Comparison of ENCODE assay signal across 23 cellular contexts in the genomic region with DNA sequence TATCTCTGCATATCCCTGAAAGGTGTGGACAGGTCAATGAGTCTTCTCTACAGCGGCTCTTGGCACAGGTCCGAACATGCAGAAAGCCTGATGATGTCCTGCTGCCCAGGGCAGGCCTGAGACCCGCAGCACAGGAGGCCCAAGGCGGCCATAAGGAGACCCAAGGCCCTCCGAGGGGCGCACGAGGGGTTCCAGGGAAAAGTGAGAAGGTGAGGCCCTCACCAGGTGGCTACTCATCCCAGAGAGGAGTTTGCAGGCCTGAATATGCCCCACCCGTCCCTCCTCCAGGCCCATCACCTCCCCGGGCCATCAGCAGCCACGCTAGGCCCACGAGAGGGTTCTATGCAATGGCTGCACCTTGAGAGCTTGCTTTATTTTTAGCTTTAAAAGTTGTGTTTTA.
DNase-seq lines count a peak whose midpoint lies in the region; ATAC-seq, FAIRE-seq and TF ChIP-seq lines count a peak whose summit lies in the region.
"Had no signal": no experiment of that assay in that cellular context is flagged by ENCODE, and none has a peak within 500 bp of the region (broad histone marks: within the 10 kb centered on the region; RNA-seq: fewer than 3 reads in every experiment).

No MANE protein-coding gene starts in this region.

- TF ChIP-seq POLR2A in H1 (IDR thresholded peaks at IDR 0.05; ENCODE audit: control extremely low read depth in 1 of 2, low read depth in 2 of 2, low read length in 2 of 2): no peak
- no peak for TF ChIP-seq POLR2A in spleen (IDR thresholded peaks at IDR 0.05)

- no peaks in the 10 kb centered on the region for H3K79me1 ChIP-seq in H1 (ENCODE audit: low read depth, low read length)
- no peaks in the 10 kb centered on the region for H3K79me1 ChIP-seq in mesendoderm (ENCODE audit: low read length)

- POLR2A ChIA-PET in H1 (lab: Charles Lee; ENCODE audit: partially characterized antibody) (interaction anchor here (0.8 kb wide), 1 partner anchor 61 kb away, joined by 4 read pairs; no protein-coding TSS in a partner anchor), PC-3 (lab: Charles Lee; ENCODE audit: unreplicated experiment) (no interaction called here)

- no TSS peak for BruUV-seq in PC-3 (replicated peaks; lab: Mats Ljungman, UMichigan)

- no peak overlapping the region; the same call in 1 of the 2 replicates for H2BK20ac ChIP-seq in H1 (ENCODE audit: low read length)

- H3F3A ChIP-seq in PC-3 (ENCODE audit: low read length, unreplicated experiment): no peaks in the 10 kb centered on the region

- H3K79me2 ChIP-seq in H1 (ENCODE audit: control insufficient read depth in 1 of 2, insufficient read depth in 2 of 2, low read length in 2 of 2): no peaks in the 10 kb centered on the region
- H3K79me2 ChIP-seq in mesendoderm (ENCODE audit: control insufficient read depth, insufficient read depth, low read length): no peaks in the 10 kb centered on the region
- no peaks in the 10 kb centered on the region for H3K79me2 ChIP-seq in PC-3 (ENCODE audit: low read length)

- ATAC-seq in activated CD4-positive, CD25-positive, alpha-beta regulatory T cell treated with anti-CD3 and anti-CD28 coated beads, Interleukin-2, amount 50 U/mL, for 24 hours: no peak
- ATAC-seq in PC-3: no peak
- ATAC-seq: HepG2, K562 had no signal

- 0 out of 2 replicates have a peak overlapping the region, but pooled peaks have one; percentile 35 for H2BK5ac ChIP-seq in H1 (ENCODE audit: low read depth, low read length)
- no peak overlapping the region for H2BK5ac ChIP-seq in mesendoderm (ENCODE audit: low read length)

- no peak for DNase-seq in cardiac muscle cell (ENCODE audit: low read depth in 1 of 2, low spot score in 1 of 2)
- DNase-seq in cardiac septum (ENCODE audit: low spot score): no peak
- DNase-seq in H1 (ENCODE audit: low read depth in 1 of 2, low spot score in 2 of 2): no peak
- no peak for DNase-seq in mesendoderm
- peak; percentile 38 for DNase-seq in spleen
- no peak for DNase-seq in substantia nigra (lab: John Stamatoyannopoulos, UW)
- no peak for DNase-seq in PC-3
- DNase-seq: AML-193, DMS53, GF-D8, MG63, NCI-H446 treated with DMSO at 0.1 percent for 48 hours, NCI-H526 treated with DMSO at 0.1 percent for 48 hours, RPMI8226, SIG-M5, SK-N-SH had no signal

- H2BK120ac ChIP-seq in H1 (replicated peaks; ENCODE audit: low read depth, low read length) (no peak overlapping the region), mesendoderm (ENCODE audit: low read depth, low read length) (no peak overlapping the region)

- no peak overlapping the region for H4K8ac ChIP-seq in H1 (ENCODE audit: extremely low read depth, insufficient read depth, low read length)
- no peak overlapping the region for H4K8ac ChIP-seq in mesendoderm (ENCODE audit: low read depth, low read length)

- H3K18ac ChIP-seq in H1 (ENCODE audit: extremely low read depth, low read length): no peak overlapping the region
- H3K18ac ChIP-seq in mesendoderm (ENCODE audit: low read length): no peak overlapping the region

- WGBS in H1 (ENCODE audit: extremely low coverage in 1 of 2, insufficient coverage in 1 of 2, insufficient read length in 1 of 2, insufficient replicate concordance in 2 of 2, low coverage in 1 of 2, low lambda C conversion rate in 2 of 2, missing lambda C conversion rate in 1 of 2), 2 experiments: 81% methylated on average over 11 of the region's 11 CpGs; no CpG with 5 or more reads in 1 of the 2 experiments
- WGBS in mesendoderm (ENCODE audit: extremely low coverage, insufficient coverage, low lambda C conversion rate): no CpG with 5 or more reads among the region's 11 CpGs
- WGBS in spleen, 5 donors: 84 to 90% (median 87%) methylated on average over 10 to 11 of the region's 11 CpGs

- H3K56ac ChIP-seq in H1 (replicated peaks; ENCODE audit: insufficient read length, low read depth, low read length) (no peak overlapping the region), mesendoderm (ENCODE audit: low read length) (peak overlapping the region; percentile 22)

- no peak for TF ChIP-seq RAD21 in H1 (IDR thresholded peaks at IDR 0.05 in 1 of 2, conservative IDR thresholded peaks at IDR 0.05 in 1 of 2; ENCODE audit: low read depth in 2 of 2, low read length in 2 of 2)

- no peaks in the 10 kb centered on the region for H3K9me2 ChIP-seq in PC-3 (replicated peaks; ENCODE audit: low read length)
- H3K9me2 ChIP-seq: SK-N-SH had no signal

- FAIRE-seq in H1 (lab: Jason Lieb, UNC): no peak
- FAIRE-seq: D721Med, H54, HepG2, K562 had no signal

- H2AK5ac ChIP-seq in H1 (ENCODE audit: low read depth, low read length): no peak overlapping the region
- no peak overlapping the region for H2AK5ac ChIP-seq in mesendoderm (ENCODE audit: low read length)

- H2BK15ac ChIP-seq in H1 (ENCODE audit: low read length) (no peak overlapping the region), mesendoderm (replicated peaks; ENCODE audit: low read depth) (no peak overlapping the region)

- TF ChIP-seq EP300 in H1 (IDR thresholded peaks at IDR 0.05; ENCODE audit: borderline replicate concordance in 1 of 2, low read depth in 2 of 2, low read length in 2 of 2): no peak

- no peaks in the 10 kb centered on the region for H3K9me3 ChIP-seq in cardiac muscle cell (ENCODE audit: low read depth)
- H3K9me3 ChIP-seq in H1 (ENCODE audit: insufficient read depth in 2 of 2, low read depth in 1 of 2, low read length in 1 of 2): no peaks in the 10 kb centered on the region
- no peaks in the 10 kb centered on the region for H3K9me3 ChIP-seq in spleen
- no peaks in the 10 kb centered on the region for H3K9me3 ChIP-seq in PC-3 (ENCODE audit: low read length)
- H3K9me3 ChIP-seq: MG63, SK-N-SH had no signal

- H4K91ac ChIP-seq in H1 (replicated peaks; ENCODE audit: insufficient read length, low read length): no peak overlapping the region

- peak overlapping the region; percentile 87 for H3K27ac ChIP-seq in cardiac muscle cell
- peak overlapping the region; percentile 19; the same call in 1 of the 2 replicates for H3K27ac ChIP-seq in H1 (ENCODE audit: low read depth, low read length)
- no peak overlapping the region for H3K27ac ChIP-seq in mesendoderm (ENCODE audit: low read depth, low read length)
- no peak overlapping the region for H3K27ac ChIP-seq in spleen
- no peak overlapping the region for H3K27ac ChIP-seq in substantia nigra (ENCODE audit: low read depth, low read length, poor library complexity, severe bottlenecking)
- no peak overlapping the region for H3K27ac ChIP-seq in PC-3 (ENCODE audit: low read length)
- H3K27ac ChIP-seq: 22Rv1, HL-60 had no signal

- H3K4me2 ChIP-seq in H1 (ENCODE audit: insufficient read depth in 1 of 2, low read depth in 2 of 2, low read length in 2 of 2) (no peak overlapping the region), mesendoderm (ENCODE audit: low read length) (no peak overlapping the region), PC-3 (ENCODE audit: low read length) (no peak overlapping the region)
- H3K4me2 ChIP-seq: SK-N-SH had no signal

- H3K4me1 ChIP-seq in cardiac muscle cell (ENCODE audit: low read depth): peaks cover 70% of the 10 kb centered on the region
- H3K4me1 ChIP-seq in H1 (replicated peaks in 1 of 4; ENCODE audit: control insufficient read depth in 3 of 4, insufficient read depth in 4 of 4, low read length in 3 of 4): peaks cover 0 to 18% (median 13%) of the 10 kb centered on the region in 4 experiments; a peak in 6 of 7 replicates
- H3K4me1 ChIP-seq in mesendoderm (ENCODE audit: control insufficient read depth, low read depth, low read length): peaks cover 5% of the 10 kb centered on the region
- peaks cover 5 to 45% (median 26%) of the 10 kb centered on the region in 6 donors for H3K4me1 ChIP-seq in spleen
- peaks cover 35% of the 10 kb centered on the region for H3K4me1 ChIP-seq in PC-3 (ENCODE audit: insufficient read depth, low read length)

- H3K27me3 ChIP-seq in cardiac muscle cell (no peaks in the 10 kb centered on the region), H1 (replicated peaks in 1 of 4; ENCODE audit: control insufficient read depth in 3 of 4, extremely low read depth in 1 of 4, insufficient read depth in 3 of 4, low read length in 3 of 4) (no peaks in the 10 kb centered on the region), mesendoderm (ENCODE audit: insufficient read depth, low read length, poor library complexity) (no peaks in the 10 kb centered on the region), spleen (replicated peaks in 1 of 7) (no peaks in the 10 kb centered on the region), PC-3 (ENCODE audit: low read length) (no peaks in the 10 kb centered on the region)
- H3K27me3 ChIP-seq: MG63 had no signal

- no peaks in the 10 kb centered on the region for H3K23me2 ChIP-seq in H1 (ENCODE audit: low read depth, low read length)

- H4K5ac ChIP-seq in H1 (ENCODE audit: insufficient read length, low read depth, low read length) (no peak overlapping the region), mesendoderm (ENCODE audit: low read length) (no peak overlapping the region)

- no peaks in the 10 kb centered on the region for H3K36me3 ChIP-seq in cardiac muscle cell
- H3K36me3 ChIP-seq in H1 (ENCODE audit: control insufficient read depth in 2 of 4, insufficient read depth in 4 of 4, low read length in 3 of 4): no peaks in the 10 kb centered on the region
- H3K36me3 ChIP-seq in mesendoderm (ENCODE audit: control insufficient read depth, insufficient read depth, low read length): no peaks in the 10 kb centered on the region
- H3K36me3 ChIP-seq in spleen: peaks cover 0 to 14% (median 0%) of the 10 kb centered on the region in 6 donors
- no peaks in the 10 kb centered on the region for H3K36me3 ChIP-seq in PC-3 (ENCODE audit: low read depth, low read length)
- H3K36me3 ChIP-seq: MG63 had no signal

- H3K4ac ChIP-seq in H1 (replicated peaks; ENCODE audit: insufficient read length, low read depth, low read length) (no peak overlapping the region), mesendoderm (ENCODE audit: low read depth, low read length) (no peak overlapping the region)

- TF ChIP-seq CTCF in cardiac muscle cell (IDR thresholded peaks at IDR 0.05; ENCODE audit: low read depth, low read length): no peak
- no peak for TF ChIP-seq CTCF in H1 (IDR thresholded peaks at IDR 0.05; ENCODE audit: control extremely low read depth in 1 of 3, insufficient read depth in 1 of 3, low read depth in 1 of 3, low read length in 3 of 3)
- no peak for TF ChIP-seq CTCF in spleen (IDR thresholded peaks at IDR 0.05 in 8 of 11, conservative IDR thresholded peaks at IDR 0.05 in 3 of 11)
- TF ChIP-seq CTCF in PC-3 (conservative IDR thresholded peaks at IDR 0.05; ENCODE audit: low read depth, low read length): no peak

- no peak overlapping the region for H2BK12ac ChIP-seq in H1 (ENCODE audit: low read depth, low read length)

- H3K14ac ChIP-seq in H1 (ENCODE audit: insufficient read length): no peak overlapping the region

- H3K23ac ChIP-seq in H1 (ENCODE audit: insufficient read length): no peak overlapping the region
- H3K23ac ChIP-seq in mesendoderm (ENCODE audit: low read length): peak overlapping the region; percentile 48

- H3K9ac ChIP-seq in H1 (replicated peaks in 1 of 4; ENCODE audit: extremely low read depth in 1 of 4, low read depth in 3 of 4, low read length in 3 of 4) (no peak overlapping the region), mesendoderm (ENCODE audit: low read length) (no peak overlapping the region), PC-3 (ENCODE audit: low read length) (no peak overlapping the region)
- H3K9ac ChIP-seq: SK-N-SH had no signal

- H2AFZ ChIP-seq in H1 (ENCODE audit: low read length): no peak overlapping the region
- H2AFZ ChIP-seq in PC-3 (ENCODE audit: low read length): no peak overlapping the region

- no peaks in the 10 kb centered on the region for H4K20me1 ChIP-seq in H1 (replicated peaks in 1 of 2; ENCODE audit: control insufficient read depth in 1 of 2, insufficient read depth in 2 of 2, low read length in 2 of 2)
- no peaks in the 10 kb centered on the region for H4K20me1 ChIP-seq in PC-3 (ENCODE audit: low read length)

- intact Hi-C loops in cardiac septum (cut with DNase I) (no loop called here), spleen (cut with DNase I; ENCODE audit: low total_unique reads) (no loop called here), PC-3 (cut with micrococcal nuclease) (no loop called here)

- CTCF ChIA-PET in H1 (lab: Charles Lee; ENCODE audit: partially characterized antibody): interaction anchor here (0.8 to 2.4 kb wide), 6 partner anchors 8 to 1347 kb away, joined by 3 to 9 read pairs (median 4); no protein-coding TSS in a partner anchor
- CTCF ChIA-PET in PC-3 (lab: Charles Lee): no interaction called here

- H3K4me3 ChIP-seq in cardiac muscle cell (no peak overlapping the region), H1 (ENCODE audit: extremely low read depth in 1 of 4, insufficient read depth in 2 of 4, low read depth in 3 of 4, low read length in 4 of 4) (no peak overlapping the region), mesendoderm (ENCODE audit: low read length) (no peak overlapping the region), spleen (no peak overlapping the region), PC-3 (ENCODE audit: low read length) (no peak overlapping the region)
- H3K4me3 ChIP-seq: K562, MG63 had no signal

Comparison
In these comparisons a context has a peak if more than half of its experiments do, and no peak if none do; other contexts are left out.
1. H3K27ac ChIP-seq: peak in cardiac muscle cell (single experiment) and H1 (single experiment); none in mesendoderm (single experiment), spleen (0 of 8), substantia nigra (single experiment) and PC-3 (single experiment).